ENCODE assay signal across 8 cellular contexts in the genomic region with DNA sequence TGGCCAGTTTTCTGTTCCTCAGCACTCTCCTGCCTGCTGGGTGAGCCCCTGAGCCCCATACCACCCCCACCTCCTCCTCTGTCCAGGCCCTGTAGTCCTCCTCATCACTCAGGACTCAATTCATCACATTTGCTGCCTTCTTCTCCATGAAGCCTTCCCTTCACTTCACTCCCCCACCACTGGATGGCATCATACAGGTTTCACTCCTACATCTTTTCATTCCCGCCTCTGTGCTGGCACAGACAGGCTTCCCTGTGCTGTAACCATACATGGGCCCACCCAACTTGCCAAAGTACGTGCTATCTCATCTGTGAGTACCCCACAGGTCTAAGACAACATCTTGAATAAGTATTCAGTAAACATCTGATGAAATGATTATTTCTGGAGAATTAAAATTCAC. TPM values are rescaled to one million over a fixed set of nuclear protein-coding genes. Genes with fewer than 3 reads are reported as not detected.
A peak's percentile ranks its signal among the peaks of the same experiment; 100 is the strongest.
DNase-seq lines count a peak whose midpoint lies in the region; ATAC-seq and TF ChIP-seq lines count a peak whose summit lies in the region.

No MANE protein-coding gene starts in this region.

- no peak for ATAC-seq in GM19328 (IDR thresholded peaks at IDR 0.05; ENCODE audit: unreplicated experiment)
- no peak for ATAC-seq in GM21526 (IDR thresholded peaks at IDR 0.05; ENCODE audit: low FRiP score, unreplicated experiment)
- ATAC-seq in GM21423 (IDR thresholded peaks at IDR 0.05; ENCODE audit: unreplicated experiment): no peak

- H3K79me2 ChIP-seq in SK-N-SH (ENCODE audit: insufficient read depth) (peaks cover 57% of the 10 kb centered on the region; the same call in 1 of the 2 replicates), smooth muscle cell (ENCODE audit: low read depth) (peaks cover 76% of the 10 kb centered on the region)

- H3K4me1 ChIP-seq in SK-N-SH (ENCODE audit: control insufficient read depth in 1 of 2, insufficient read depth in 2 of 2, low read depth in 1 of 2, low read length in 1 of 2) (peaks cover 45 to 62% of the 10 kb centered on the region in 2 experiments), esophagus squamous epithelium (peaks cover 48 to 98% (median 62%) of the 10 kb centered on the region in 3 donors), smooth muscle cell (ENCODE audit: low read depth) (peaks cover 63% of the 10 kb centered on the region)

- TF ChIP-seq RAD21 in SK-N-SH (IDR thresholded peaks at IDR 0.05; ENCODE audit: low read length): 0 out of 2 replicates have a peak, but pooled peaks have one; percentile 24

- no peak overlapping the region for H3K9ac ChIP-seq in SK-N-SH
- no peak overlapping the region for H3K9ac ChIP-seq in smooth muscle cell (ENCODE audit: low read depth)

- DNase-seq in AG09309 (ENCODE audit: low read depth) (no peak), SK-N-SH (no peak), esophagus squamous epithelium (lab: John Stamatoyannopoulos, UW) (no peak), smooth muscle cell (lab: John Stamatoyannopoulos, UW; ENCODE audit: unreplicated experiment) (no peak)

- no peak for TF ChIP-seq POLR2A in esophagus squamous epithelium (IDR thresholded peaks at IDR 0.05)

- TF ChIP-seq EP300 in SK-N-SH (IDR thresholded peaks at IDR 0.05; ENCODE audit: borderline replicate concordance in 1 of 2, low read depth in 1 of 2, low read length in 1 of 2): no peak

- H3K27me3 ChIP-seq in SK-N-SH (ENCODE audit: insufficient read depth) (no peaks in the 10 kb centered on the region), esophagus squamous epithelium (no peaks in the 10 kb centered on the region), smooth muscle cell (ENCODE audit: low read depth) (no peaks in the 10 kb centered on the region)

- no peaks in the 10 kb centered on the region for H3K9me2 ChIP-seq in SK-N-SH

- peak overlapping the region; percentile 78 to 90; a peak in 2 of 4 replicates for H3K27ac ChIP-seq in SK-N-SH (ENCODE audit: low read depth in 2 of 2, low read length in 1 of 2)
- peak overlapping the region; percentile 73 to 90 (median 84) for H3K27ac ChIP-seq in esophagus squamous epithelium
- H3K27ac ChIP-seq in smooth muscle cell (ENCODE audit: low read depth): peak overlapping the region; percentile 68

- POLR2A ChIA-PET in SK-N-SH (lab: Yijun Ruan, JAX): no interaction called here

- H3K4me3 ChIP-seq in AG09309 (ENCODE audit: control insufficient read depth, low read depth, low read length) (no peak overlapping the region), SK-N-SH (ENCODE audit: low read depth in 2 of 2, low read length in 1 of 2) (no peak overlapping the region), esophagus squamous epithelium (no peak overlapping the region), smooth muscle cell (no peak overlapping the region)

- no peak overlapping the region for H3K4me2 ChIP-seq in SK-N-SH
- H3K4me2 ChIP-seq in smooth muscle cell: peak overlapping the region; percentile 41

- CTCF ChIA-PET in SK-N-SH (lab: Yijun Ruan, JAX): no interaction called here

- peaks cover 33% of the 10 kb centered on the region; the same call in 1 of the 2 replicates for H4K20me1 ChIP-seq in SK-N-SH (ENCODE audit: insufficient read depth)
- peaks cover 100% of the 10 kb centered on the region for H4K20me1 ChIP-seq in smooth muscle cell (ENCODE audit: low read depth)

- 89% methylated on average over 2 of the region's 2 CpGs for WGBS in SK-N-SH (ENCODE audit: low lambda C conversion rate)
- 75 to 95% methylated on average over 2 of the region's 2 CpGs for WGBS in esophagus squamous epithelium, 2 donors
- 92% methylated on average over 2 of the region's 2 CpGs for WGBS in smooth muscle cell (ENCODE audit: low lambda C conversion rate)

- intact Hi-C loops in esophagus squamous epithelium (cut with DNase I): no loop called here

- peak; percentile 46 for TF ChIP-seq CTCF in AG09309 (IDR thresholded peaks at IDR 0.05; ENCODE audit: control insufficient read depth, insufficient read depth, low read depth, low read length, missing control alignments)
- TF ChIP-seq CTCF in GM12872 (IDR thresholded peaks at IDR 0.05; ENCODE audit: insufficient read depth, low read depth, low read length): peak; percentile 45
- TF ChIP-seq CTCF in SK-N-SH (IDR thresholded peaks at IDR 0.05): peak; percentile 53
- peak in 5 of 6 experiments; percentile 20 to 59 (median 36) for TF ChIP-seq CTCF in esophagus squamous epithelium (IDR thresholded peaks at IDR 0.05)
- peak; percentile 32 for TF ChIP-seq CTCF in smooth muscle cell (IDR thresholded peaks at IDR 0.05; ENCODE audit: borderline replicate concordance, insufficient read depth, poor library complexity, severe bottlenecking)

- H3K9me3 ChIP-seq in SK-N-SH: no peaks in the 10 kb centered on the region
- H3K9me3 ChIP-seq in esophagus squamous epithelium: no peaks in the 10 kb centered on the region
- H3K9me3 ChIP-seq in smooth muscle cell (replicated peaks; ENCODE audit: low read depth): no peaks in the 10 kb centered on the region

- H2AFZ ChIP-seq in SK-N-SH (ENCODE audit: low read depth) (no peak overlapping the region), smooth muscle cell (ENCODE audit: low read depth) (no peak overlapping the region)

- peaks cover 13% of the 10 kb centered on the region for H3F3A ChIP-seq in SK-N-SH (replicated peaks; ENCODE audit: insufficient read depth)
- peaks cover 47% of the 10 kb centered on the region for H3F3A ChIP-seq in smooth muscle cell (ENCODE audit: low read depth)

- H3K36me3 ChIP-seq in SK-N-SH (replicated peaks in 1 of 2; ENCODE audit: control insufficient read depth in 1 of 2, insufficient read depth in 2 of 2, low read length in 1 of 2) (peaks cover 0 to 15% of the 10 kb centered on the region in 2 experiments), esophagus squamous epithelium (peaks cover 0 to 49% (median 0%) of the 10 kb centered on the region in 3 donors), smooth muscle cell (ENCODE audit: low read depth) (no peaks in the 10 kb centered on the region)

TF ChIP-seq in SK-N-SH, 30 proteins besides CTCF, POLR2A, EP300 and RAD21:
- TF ChIP-seq, protein P1, sequence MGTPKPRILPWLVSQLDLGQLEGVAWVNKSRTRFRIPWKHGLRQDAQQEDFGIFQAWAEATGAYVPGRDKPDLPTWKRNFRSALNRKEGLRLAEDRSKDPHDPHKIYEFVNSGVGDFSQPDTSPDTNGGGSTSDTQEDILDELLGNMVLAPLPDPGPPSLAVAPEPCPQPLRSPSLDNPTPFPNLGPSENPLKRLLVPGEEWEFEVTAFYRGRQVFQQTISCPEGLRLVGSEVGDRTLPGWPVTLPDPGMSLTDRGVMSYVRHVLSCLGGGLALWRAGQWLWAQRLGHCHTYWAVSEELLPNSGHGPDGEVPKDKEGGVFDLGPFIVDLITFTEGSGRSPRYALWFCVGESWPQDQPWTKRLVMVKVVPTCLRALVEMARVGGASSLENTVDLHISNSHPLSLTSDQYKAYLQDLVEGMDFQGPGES (IDR thresholded peaks at IDR 0.05; ENCODE audit: low read depth, low read length): no peak
- TF ChIP-seq SMC3 (IDR thresholded peaks at IDR 0.05; ENCODE audit: low read depth, low read length): peak; percentile 32

RNA-seq across cellular contexts. Expression of a gene that starts 56.9 kb away (rescaled TPM):
- polyA plus RNA-seq in SK-N-SH (2012; rRNA removed) (1.4 and 2.5 TPM in 2 replicates), smooth muscle cell (1.8 and 3.0 TPM in 2 replicates)
- polyA plus RNA-seq in SK-N-SH (2012; cell fraction: cytosol; rRNA removed): 1.1 and 2.0 TPM in 2 replicates
- polyA plus RNA-seq in SK-N-SH (2012; cell fraction: nucleus; rRNA removed): 4.1 and 4.3 TPM in 2 replicates
- total RNA-seq in esophagus squamous epithelium (1 to 10 TPM in 2 of 4 donors, under 1 TPM in 2; 0.13 to 3.4 (median 0.81) TPM), smooth muscle cell (1.7 TPM in 1 of 2 replicates, not detected in the other)
